In genomic region chr19:38046254-38047047, GRCh38 we compare ENCODE assay signal across 10 cellular contexts.
DNase-seq lines count a peak whose midpoint lies in the region; ATAC-seq and TF ChIP-seq lines count a peak whose summit lies in the region.
"Had no signal": no experiment of that assay in that cellular context is flagged by ENCODE, and none has a peak within 500 bp of the region (broad histone marks: within the 10 kb centered on the region; RNA-seq: fewer than 3 reads in every experiment).

No MANE protein-coding gene starts in this region.

- no peak overlapping the region for H3K4me3 ChIP-seq in transverse colon

- WGBS in transverse colon (ENCODE audit: low coverage in 1 of 2), 2 donors, result 81% methylated on average over 21 of the region's 21 CpGs; no CpG with 5 or more reads in 1 of the 2 donors

- no peaks in the 10 kb centered on the region for H3K9me3 Mint-ChIP-seq in activated T-helper 17 cell treated with anti-CD3 and anti-CD28 coated beads, Interleukin-2, amount 50 U/mL, for 72 hours

- H3K9me3 ChIP-seq in transverse colon, result no peaks in the 10 kb centered on the region

- no peaks in the 10 kb centered on the region for H3K27me3 Mint-ChIP-seq in activated T-helper 17 cell treated with anti-CD3 and anti-CD28 coated beads, Interleukin-2, amount 50 U/mL, for 72 hours

- peak; percentile 21 for DNase-seq in stimulated activated CD4-positive, alpha-beta T cell treated with anti-CD3 and anti-CD28 coated beads, Interleukin-1b, Interleukin-23, amount 100 ng/mL, for 48 hours
- DNase-seq in stimulated activated CD4-positive, alpha-beta T cell treated with anti-CD3 and anti-CD28 coated beads, Interleukin-2, amount 100 ng/mL, for 24 hours, result no peak
- DNase-seq in transverse colon, result peak; percentile 68
- no peak for DNase-seq in NCI-H2227 (lab: John Stamatoyannopoulos, UW; ENCODE audit: unreplicated experiment)
- DNase-seq in globus pallidus (ENCODE audit: low spot score), result no peak
- DNase-seq: NK-92 treated with Interleukin-12 subunit alpha and Interleukin-12 subunit beta, amount 100 ng/mL, for 24 hours had no signal

- peaks cover 0 to 8% (median 3%) of the 10 kb centered on the region in 4 donors for H3K4me1 ChIP-seq in transverse colon

- no peak for TF ChIP-seq POLR2A in transverse colon (IDR thresholded peaks at IDR 0.05)

- no peak for TF ChIP-seq EP300 in transverse colon (IDR thresholded peaks at IDR 0.05; ENCODE audit: low read depth)

- H3K36me3 ChIP-seq in transverse colon, result no peaks in the 10 kb centered on the region

- TF ChIP-seq CTCF in transverse colon (IDR thresholded peaks at IDR 0.05), result no peak

- H3K27ac ChIP-seq in transverse colon, result peak overlapping the region in 2 of 4 donors; percentile 48 to 75

- no peaks in the 10 kb centered on the region for H3K36me3 Mint-ChIP-seq in activated T-helper 17 cell treated with anti-CD3 and anti-CD28 coated beads, Interleukin-2, amount 50 U/mL, for 72 hours (ENCODE audit: low read depth)

- peak; percentile 33 for ATAC-seq in HG02798 (IDR thresholded peaks at IDR 0.05; ENCODE audit: poor library complexity, unreplicated experiment)
- ATAC-seq in activated T-helper 17 cell treated with anti-CD3 and anti-CD28 coated beads, Interleukin-2, amount 50 U/mL, for 72 hours (replicated peaks), result no peak
- no peak for ATAC-seq in GM21526 (IDR thresholded peaks at IDR 0.05; ENCODE audit: low FRiP score, unreplicated experiment)

- intact Hi-C loops in transverse colon (cut with DNase I; ENCODE audit: low total_unique reads), result no loop called here

- peak overlapping the region; percentile 83 for H3K4me3 Mint-ChIP-seq in activated T-helper 17 cell treated with anti-CD3 and anti-CD28 coated beads, Interleukin-2, amount 50 U/mL, for 72 hours
- H3K4me3 Mint-ChIP-seq: mesothelial cell of epicardium had no signal

- peak overlapping the region; percentile 94 for H3K27ac Mint-ChIP-seq in activated T-helper 17 cell treated with anti-CD3 and anti-CD28 coated beads, Interleukin-2, amount 50 U/mL, for 72 hours
- H3K27ac Mint-ChIP-seq: mesothelial cell of epicardium had no signal

- H3K27me3 ChIP-seq in transverse colon, result no peaks in the 10 kb centered on the region

- in situ Hi-C loops in transverse colon (cut with MboI; ENCODE audit: low pct_ligation_motif_present in 1 of 4, low pct_unique_long_range_greater_than_20kb in 1 of 4, low sequenced_read_pairs in 3 of 4), result no loop called here

- peaks cover 24% of the 10 kb centered on the region for H3K4me1 Mint-ChIP-seq in activated T-helper 17 cell treated with anti-CD3 and anti-CD28 coated beads, Interleukin-2, amount 50 U/mL, for 72 hours
- H3K4me1 Mint-ChIP-seq: mesothelial cell of epicardium had no signal

Comparison
In these comparisons a context has a peak if more than half of its experiments do, and no peak if none do; other contexts are left out.
1. DNase-seq: peak in stimulated activated CD4-positive, alpha-beta T cell treated with anti-CD3 and anti-CD28 coated beads, Interleukin-1b, Interleukin-23, amount 100 ng/mL, for 48 hours (single experiment) and transverse colon (single experiment); none in stimulated activated CD4-positive, alpha-beta T cell treated with anti-CD3 and anti-CD28 coated beads, Interleukin-2, amount 100 ng/mL, for 24 hours (0 of 2), NCI-H2227 (single experiment) and globus pallidus (single experiment).